Comparison of ENCODE assay signal across 8 cellular contexts in genomic region chr11:396948-397548, GRCh38. TPM values are rescaled to one million over a fixed set of nuclear protein-coding genes. Genes with fewer than 3 reads are reported as not detected.
DNase-seq lines count a peak whose midpoint lies in the region; ATAC-seq and TF ChIP-seq lines count a peak whose summit lies in the region.

No MANE protein-coding gene starts in this region.

- WGBS in liver: 51% methylated on average over 43 of the region's 43 CpGs

- H3K27me3 Mint-ChIP-seq in glutamatergic neuron (ENCODE audit: unreplicated experiment): peaks cover 1% of the 10 kb centered on the region

- H3K9ac ChIP-seq in liver (ENCODE audit: low read depth in 1 of 2, low read length in 2 of 2): no peak overlapping the region

- no peaks in the 10 kb centered on the region for H3K9me3 ChIP-seq in liver (ENCODE audit: control insufficient read depth in 4 of 4, low read length in 3 of 4)

- H3K27me3 ChIP-seq in liver (ENCODE audit: control insufficient read depth in 4 of 4, insufficient read depth in 4 of 4, low read length in 3 of 4): peaks cover 0 to 3% (median 0%) of the 10 kb centered on the region in 4 donors

- no peak overlapping the region for H3K4me3 Mint-ChIP-seq in glutamatergic neuron (ENCODE audit: unreplicated experiment)

- peak; percentile 50 for DNase-seq in CD1c-positive myeloid dendritic cell (ENCODE audit: extremely low spot score)
- DNase-seq in NCI-H2227 treated with DMSO at 0.1 percent for 48 hours (lab: John Stamatoyannopoulos, UW): peak; percentile 85
- peak; percentile 30 for DNase-seq in amniotic stem cell (lab: John Stamatoyannopoulos, UW)
- DNase-seq in glutamatergic neuron: no peak

- peak; percentile 37 for TF ChIP-seq CTCF in liver (IDR thresholded peaks at IDR 0.05; ENCODE audit: low read depth, low read length, missing input control)
- no peak for TF ChIP-seq CTCF in glutamatergic neuron (IDR thresholded peaks at IDR 0.05; ENCODE audit: partially characterized antibody, unreplicated experiment)

- peak overlapping the region in 1 of 3 donors; percentile 36 for H3K4me3 ChIP-seq in liver (ENCODE audit: low read depth in 1 of 3, low read length in 3 of 3)

- H3K36me3 ChIP-seq in liver (ENCODE audit: control insufficient read depth in 4 of 4, insufficient read depth in 3 of 4, low read depth in 1 of 4, low read length in 3 of 4): no peaks in the 10 kb centered on the region

- H3K27ac Mint-ChIP-seq in glutamatergic neuron (ENCODE audit: unreplicated experiment): no peak overlapping the region

- H3K27ac ChIP-seq in liver (ENCODE audit: low read depth in 1 of 2, low read length in 2 of 2): no peak overlapping the region

- ATAC-seq in GM19351 (IDR thresholded peaks at IDR 0.05; ENCODE audit: unreplicated experiment) (peak; percentile 90), esophagus mucosa (no peak), GM18870 (IDR thresholded peaks at IDR 0.05; ENCODE audit: unreplicated experiment) (no peak)

- peak; percentile 62 to 79 for TF ChIP-seq RAD21 in liver (IDR thresholded peaks at IDR 0.05)

- peaks cover 2% of the 10 kb centered on the region for H3K9me3 Mint-ChIP-seq in glutamatergic neuron (ENCODE audit: unreplicated experiment)

- no peaks in the 10 kb centered on the region for H3K36me3 Mint-ChIP-seq in glutamatergic neuron (ENCODE audit: unreplicated experiment)

- no peaks in the 10 kb centered on the region for H3K4me1 Mint-ChIP-seq in glutamatergic neuron (ENCODE audit: low read depth, unreplicated experiment)

- peaks cover 4 to 15% (median 8%) of the 10 kb centered on the region in 4 donors for H3K4me1 ChIP-seq in liver (ENCODE audit: control insufficient read depth in 4 of 4, insufficient read depth in 4 of 4, low read length in 3 of 4)

TF ChIP-seq in liver, 16 proteins besides CTCF, POLR2A, EP300 and RAD21:
- TF ChIP-seq HNF4G (IDR thresholded peaks at IDR 0.05) (no peak), EGR1 (IDR thresholded peaks at IDR 0.05; ENCODE audit: low read depth in 2 of 2) (no peak), NR2F2 (IDR thresholded peaks at IDR 0.05) (no peak), SP1 (IDR thresholded peaks at IDR 0.05) (no peak), ZBTB33 (IDR thresholded peaks at IDR 0.05) (no peak), JUND (IDR thresholded peaks at IDR 0.05) (no peak), ATF3 (IDR thresholded peaks at IDR 0.05) (no peak), GABPA (IDR thresholded peaks at IDR 0.05 in 1 of 2, conservative IDR thresholded peaks at IDR 0.05 in 1 of 2) (no peak), REST (IDR thresholded peaks at IDR 0.05) (no peak), FOXA1 (IDR thresholded peaks at IDR 0.05) (no peak), FOXA2 (IDR thresholded peaks at IDR 0.05) (no peak), MAX (IDR thresholded peaks at IDR 0.05) (no peak)

RNA-seq across cellular contexts. Expression of gene PKP3, which starts 3.0 kb away (rescaled TPM):
- under 1 TPM; 0.25 to 0.37 TPM for total RNA-seq in liver
- under 1 TPM in 1 of 2 donors, not detected in 1; 0.08 TPM for polyA plus RNA-seq in liver
- total RNA-seq in esophagus mucosa: 359 TPM
- not detected for total RNA-seq in glutamatergic neuron (ENCODE audit: unreplicated experiment)

RNA-seq across cellular contexts. Expression of gene SIGIRR, which starts 17.8 kb away (rescaled TPM):
- 10 to 100 TPM; 12.4 to 46.7 TPM for total RNA-seq in liver
- polyA plus RNA-seq in liver: 10 to 100 TPM; 70.6 to 87.7 TPM
- 15.4 TPM for total RNA-seq in esophagus mucosa
- 26.5 TPM for total RNA-seq in glutamatergic neuron (ENCODE audit: unreplicated experiment)

RNA-seq across cellular contexts. Expression of gene B4GALNT4, which starts 27.7 kb away (rescaled TPM):
- total RNA-seq in liver (under 1 TPM; 0.42 TPM), esophagus mucosa (0.32 TPM), glutamatergic neuron (ENCODE audit: unreplicated experiment) (418 TPM)
- under 1 TPM in 1 of 2 donors, not detected in 1; 0.15 TPM for polyA plus RNA-seq in liver

RNA-seq across cellular contexts. Expression of gene ANO9, which starts 44.8 kb away (rescaled TPM):
- total RNA-seq in liver (under 1 TPM; 0.37 to 0.75 TPM), esophagus mucosa (12.8 TPM), glutamatergic neuron (ENCODE audit: unreplicated experiment) (1.8 TPM)
- polyA plus RNA-seq in liver: under 1 TPM; 0.20 to 0.42 TPM

RNA-seq across cellular contexts. Expression of gene PTDSS2, which starts 53.0 kb away (rescaled TPM):
- total RNA-seq in liver: 10 to 100 TPM; 12.0 to 15.6 TPM
- 1 to 10 TPM; 5.1 to 8.4 TPM for polyA plus RNA-seq in liver
- 12.0 TPM for total RNA-seq in esophagus mucosa
- total RNA-seq in glutamatergic neuron (ENCODE audit: unreplicated experiment): 123 TPM

Comparison
In these comparisons a context has a peak if more than half of its experiments do, and no peak if none do; other contexts are left out.
1. RNA of gene PKP3, which starts 3.0 kb away (total RNA-seq): 359 TPM in esophagus mucosa (single experiment); 0.25 to 0.37 TPM in liver and not detected in glutamatergic neuron (single experiment); every median in the first group is over 100 times any median in the second.
2. RNA of gene B4GALNT4, which starts 27.7 kb away (total RNA-seq): 418 TPM in glutamatergic neuron (single experiment); 0.42 TPM in liver and 0.32 TPM in esophagus mucosa (single experiment); every median in the first group is over 100 times any median in the second.